34 cellular contexts compared by ENCODE assay signal in genomic region chr2:214365549-214365948, GRCh38.
"Had no signal": no experiment of that assay in that cellular context is flagged by ENCODE, and none has a peak within 500 bp of the region (broad histone marks: within the 10 kb centered on the region; RNA-seq: fewer than 3 reads in every experiment).

No MANE protein-coding gene starts in this region.

- H3K36me3 ChIP-seq: MG63 had no signal

- H3K27me3 ChIP-seq: MG63 had no signal

- H3K9ac ChIP-seq: KMS-11 had no signal

- DNase-seq: Karpas-422, Kasumi-1, MG63, MM.1S, MV-4-11, NCI-H1048, NCI-H1092, NCI-H1092 treated with DMSO at 0.1 percent for 48 hours, NCI-H1105, NCI-H1105 treated with DMSO at 0.1 percent for 48 hours, NCI-H1417, NCI-H1417 treated with DMSO at 0.1 percent for 48 hours, NCI-H1436, NCI-H1436 treated with DMSO at 0.1 percent for 48 hours, NCI-H146, NCI-H1694, NCI-H1694 treated with DMSO at 0.1 percent for 48 hours, NCI-H187, NCI-H187 treated with DMSO at 0.1 percent for 48 hours, NCI-H1930, NCI-H2029, NCI-H2029 treated with DMSO at 0.1 percent for 48 hours, NCI-H2081, NCI-H2081 treated with DMSO at 0.1 percent for 48 hours, NCI-H2107, NCI-H2171, NCI-H2171 treated with DMSO at 0.1 percent for 48 hours, NCI-H2227 treated with DMSO at 0.1 percent for 48 hours, NCI-H226, NCI-H345, NCI-H446, NCI-H446 treated with DMSO at 0.1 percent for 48 hours, NCI-H510A had no signal

- H3K4me3 ChIP-seq: MG63 had no signal

- H3K27ac ChIP-seq: KMS-11 had no signal

- H3K9me3 ChIP-seq: MG63 had no signal

- H3K4me2 ChIP-seq: KMS-11 had no signal
